In the genomic region with DNA sequence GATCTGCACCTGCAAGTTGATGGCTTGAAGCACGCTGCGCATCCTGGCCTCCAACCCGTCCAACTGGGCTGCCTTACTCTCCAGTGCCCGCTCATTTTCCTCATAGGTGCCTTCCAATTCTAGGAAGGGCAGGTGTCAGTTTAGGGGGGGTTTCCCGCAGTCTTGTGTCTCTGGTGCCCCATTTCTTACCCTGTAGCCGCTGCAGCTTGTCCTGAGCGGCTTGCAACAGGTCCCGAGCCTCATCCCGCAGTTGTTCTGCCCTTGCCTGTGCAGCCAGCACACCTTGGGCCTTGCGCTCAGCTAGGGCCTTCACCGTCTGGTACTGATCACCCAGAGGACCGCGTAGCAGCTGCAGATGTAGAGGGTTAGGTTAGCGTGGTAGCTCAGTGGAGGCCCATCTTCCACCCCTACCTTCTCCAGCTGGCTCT, we compare ENCODE assay signal across 7 cellular contexts. TPM values are rescaled to one million over a fixed set of nuclear protein-coding genes. Genes with fewer than 3 reads are reported as not detected.
DNase-seq lines count a peak whose midpoint lies in the region; ATAC-seq and TF ChIP-seq lines count a peak whose summit lies in the region.

No MANE protein-coding gene starts in this region.

- H3K4me3 ChIP-seq in HL-60 (replicated peaks; ENCODE audit: insufficient read depth, low read length) = peak overlapping the region; percentile 96
- peak overlapping the region; percentile 67 for H3K4me3 ChIP-seq in iPS-18a (ENCODE audit: low read length)

- H3K4me1 ChIP-seq in iPS-18a (ENCODE audit: control insufficient read depth, low read depth, low read length) = peaks cover 4% of the 10 kb centered on the region

- H3K4me1 Mint-ChIP-seq in activated CD4-positive, alpha-beta memory T cell treated with anti-CD3 and anti-CD28 coated beads, Interleukin-2, amount 10 ng/mL, durations not matched to agents 7 days and 5 days = peaks cover 24% of the 10 kb centered on the region
- peaks cover 10 to 23% of the 10 kb centered on the region in 2 donors for H3K4me1 Mint-ChIP-seq in stimulated activated naive B cell treated with anti-CD40 and anti-IgM and Interleukin-4, amounts not matched to agents 10 μg/mL and 1 μg/mL and 100 μg/mL, for 72 hours

- H3K4me3 Mint-ChIP-seq in activated CD4-positive, alpha-beta memory T cell treated with anti-CD3 and anti-CD28 coated beads, Interleukin-2, amount 10 ng/mL, durations not matched to agents 7 days and 5 days = no peak overlapping the region
- H3K4me3 Mint-ChIP-seq in stimulated activated naive B cell treated with anti-CD40 and anti-IgM and Interleukin-4, amounts not matched to agents 10 μg/mL and 1 μg/mL and 100 μg/mL, for 72 hours = peak overlapping the region; percentile 86 to 88

- TF ChIP-seq CTCF in HL-60 (IDR thresholded peaks at IDR 0.05; ENCODE audit: insufficient read depth, low read length) = no peak

- no peaks in the 10 kb centered on the region for H3K27me3 Mint-ChIP-seq in activated CD4-positive, alpha-beta memory T cell treated with anti-CD3 and anti-CD28 coated beads, Interleukin-2, amount 10 ng/mL, durations not matched to agents 7 days and 5 days
- H3K27me3 Mint-ChIP-seq in stimulated activated naive B cell treated with anti-CD40 and anti-IgM and Interleukin-4, amounts not matched to agents 10 μg/mL and 1 μg/mL and 100 μg/mL, for 72 hours = no peaks in the 10 kb centered on the region

- H3K36me3 ChIP-seq in iPS-18a (ENCODE audit: control insufficient read depth, low read depth, low read length) = peaks cover 31% of the 10 kb centered on the region

- no peak for ATAC-seq in stimulated activated naive B cell treated with anti-CD40 and anti-IgM and Interleukin-4, amounts not matched to agents 10 μg/mL and 1 μg/mL and 100 μg/mL, for 72 hours (replicated peaks)
- no peak for ATAC-seq in HG02970 (IDR thresholded peaks at IDR 0.05; ENCODE audit: low FRiP score, unreplicated experiment)

- H3K9me3 Mint-ChIP-seq in activated CD4-positive, alpha-beta memory T cell treated with anti-CD3 and anti-CD28 coated beads, Interleukin-2, amount 10 ng/mL, durations not matched to agents 7 days and 5 days = no peaks in the 10 kb centered on the region
- H3K9me3 Mint-ChIP-seq in stimulated activated naive B cell treated with anti-CD40 and anti-IgM and Interleukin-4, amounts not matched to agents 10 μg/mL and 1 μg/mL and 100 μg/mL, for 72 hours = no peaks in the 10 kb centered on the region

- H3K9ac ChIP-seq in iPS-18a (ENCODE audit: low read length) = no peak overlapping the region

- no peaks in the 10 kb centered on the region for H3K27me3 ChIP-seq in HL-60 (ENCODE audit: insufficient read depth, poor library complexity, severe bottlenecking)
- no peaks in the 10 kb centered on the region for H3K27me3 ChIP-seq in iPS-18a (ENCODE audit: control insufficient read depth, insufficient read depth, low read length)

- DNase-seq in HL-60 (ENCODE audit: low read depth in 1 of 2, low spot score in 1 of 2) (no peak), KG1 (lab: John Stamatoyannopoulos, UW) (no peak), MV-4-11 (lab: John Stamatoyannopoulos, UW) (no peak)
- DNase-seq in activated CD4-positive, alpha-beta memory T cell treated with anti-CD3 and anti-CD28 coated beads, Interleukin-2, amount 10 ng/mL, durations not matched to agents 7 days and 5 days = no peak
- DNase-seq in stimulated activated naive B cell treated with anti-CD40 and anti-IgM and Interleukin-4, amounts not matched to agents 10 μg/mL and 1 μg/mL and 100 μg/mL, for 72 hours = no peak

- H3K27ac ChIP-seq in HL-60 (replicated peaks) (peak overlapping the region; percentile 87), iPS-18a (ENCODE audit: low read length) (no peak overlapping the region)

- peak overlapping the region; percentile 90 for H3K27ac Mint-ChIP-seq in activated CD4-positive, alpha-beta memory T cell treated with anti-CD3 and anti-CD28 coated beads, Interleukin-2, amount 10 ng/mL, durations not matched to agents 7 days and 5 days
- H3K27ac Mint-ChIP-seq in stimulated activated naive B cell treated with anti-CD40 and anti-IgM and Interleukin-4, amounts not matched to agents 10 μg/mL and 1 μg/mL and 100 μg/mL, for 72 hours = peak overlapping the region; percentile 94

- H3K9me3 ChIP-seq in iPS-18a (ENCODE audit: control insufficient read depth, low read depth, low read length) = no peaks in the 10 kb centered on the region

- POLR2A ChIA-PET in activated CD4-positive, alpha-beta memory T cell treated with anti-CD3 and anti-CD28 coated beads, Interleukin-2, amount 10 ng/mL, durations not matched to agents 7 days and 5 days (lab: Charles Lee) = interaction anchor here (0.6 to 4.4 kb wide), 21 partner anchors 9 to 1296 kb away, joined by 3 to 75 read pairs (median 3); a partner anchor contains a TSS

- CTCF ChIA-PET in activated CD4-positive, alpha-beta memory T cell treated with anti-CD3 and anti-CD28 coated beads, Interleukin-2, amount 10 ng/mL, durations not matched to agents 7 days and 5 days (lab: Charles Lee) = interaction anchor here (0.7 to 2.5 kb wide), 7 partner anchors 10 to 219 kb away, joined by 3 to 15 read pairs (median 6); a partner anchor contains a TSS

- peaks cover 24% of the 10 kb centered on the region for H3K36me3 Mint-ChIP-seq in activated CD4-positive, alpha-beta memory T cell treated with anti-CD3 and anti-CD28 coated beads, Interleukin-2, amount 10 ng/mL, durations not matched to agents 7 days and 5 days (ENCODE audit: low read depth)
- H3K36me3 Mint-ChIP-seq in stimulated activated naive B cell treated with anti-CD40 and anti-IgM and Interleukin-4, amounts not matched to agents 10 μg/mL and 1 μg/mL and 100 μg/mL, for 72 hours = peaks cover 16% of the 10 kb centered on the region in 2 donors

RNA-seq across cellular contexts. Expression of a gene that starts 0.6 kb away (rescaled TPM):
- 10 to 100 TPM; 61.2 to 61.5 TPM for total RNA-seq in activated CD4-positive, alpha-beta memory T cell treated with anti-CD3 and anti-CD28 coated beads, Interleukin-2, amount 10 ng/mL, durations not matched to agents 7 days and 5 days

RNA-seq across cellular contexts. Expression of a gene that starts 11.6 kb away (rescaled TPM):
- not detected for total RNA-seq in activated CD4-positive, alpha-beta memory T cell treated with anti-CD3 and anti-CD28 coated beads, Interleukin-2, amount 10 ng/mL, durations not matched to agents 7 days and 5 days

RNA-seq across cellular contexts. Expression of a gene that starts 16.7 kb away (rescaled TPM):
- 100 to 1,000 TPM; 194 to 212 TPM for total RNA-seq in activated CD4-positive, alpha-beta memory T cell treated with anti-CD3 and anti-CD28 coated beads, Interleukin-2, amount 10 ng/mL, durations not matched to agents 7 days and 5 days

RNA-seq across cellular contexts. Expression of a gene that starts 27.4 kb away (rescaled TPM):
- 100 to 1,000 TPM; 136 to 140 TPM for total RNA-seq in activated CD4-positive, alpha-beta memory T cell treated with anti-CD3 and anti-CD28 coated beads, Interleukin-2, amount 10 ng/mL, durations not matched to agents 7 days and 5 days

RNA-seq across cellular contexts. Expression of a gene that starts 44.9 kb away (rescaled TPM):
- 10 to 100 TPM; 19.9 to 20.9 TPM for total RNA-seq in activated CD4-positive, alpha-beta memory T cell treated with anti-CD3 and anti-CD28 coated beads, Interleukin-2, amount 10 ng/mL, durations not matched to agents 7 days and 5 days
